Comparison of ENCODE assay signal across 23 cellular contexts in genomic region chr19:10726268-10726667, GRCh38. TPM values are rescaled to one million over a fixed set of nuclear protein-coding genes. Genes with fewer than 3 reads are reported as not detected.
DNase-seq lines count a peak whose midpoint lies in the region; ATAC-seq and TF ChIP-seq lines count a peak whose summit lies in the region.
"Had no signal": no experiment of that assay in that cellular context is flagged by ENCODE, and none has a peak within 500 bp of the region (broad histone marks: within the 10 kb centered on the region; RNA-seq: fewer than 3 reads in every experiment).

No MANE protein-coding gene starts in this region.

- no peak overlapping the region for H3K27ac ChIP-seq in CD8-positive, alpha-beta T cell (ENCODE audit: low read depth, low read length)
- H3K27ac ChIP-seq in dorsolateral prefrontal cortex (peak overlapping the region in 55 of 59 donors; percentile 21 to 97 (median 87)), lower lobe of right lung (peak overlapping the region; percentile 49), testis (peak overlapping the region; percentile 57 to 86)
- H3K27ac ChIP-seq: foreskin keratinocyte had no signal

- no peak for TF ChIP-seq CTCF in CD8-positive, alpha-beta T cell (IDR thresholded peaks at IDR 0.05)
- no peak for TF ChIP-seq CTCF in dorsolateral prefrontal cortex (IDR thresholded peaks at IDR 0.05 in 54 of 56, conservative IDR thresholded peaks at IDR 0.05 in 2 of 56; ENCODE audit: low read depth in 1 of 56, partially characterized antibody in 56 of 56)
- TF ChIP-seq CTCF in lower lobe of right lung (IDR thresholded peaks at IDR 0.05), result no peak
- TF ChIP-seq CTCF in testis (IDR thresholded peaks at IDR 0.05), result no peak

- intact Hi-C loops in CD8-positive, alpha-beta T cell (cut with DNase I, micrococcal nuclease), result no loop called here
- intact Hi-C loops in dorsolateral prefrontal cortex (cut with DNase I), result no loop called here
- intact Hi-C loops in lower lobe of right lung (cut with DNase I), result no loop called here
- intact Hi-C loops in testis (cut with DNase I; ENCODE audit: low total_unique reads), result no loop called here

- H3K4me3 ChIP-seq in CD8-positive, alpha-beta T cell (ENCODE audit: low read depth, low read length), result no peak overlapping the region
- peak overlapping the region in 1 of 59 donors; percentile 46 for H3K4me3 ChIP-seq in dorsolateral prefrontal cortex
- H3K4me3 ChIP-seq in lower lobe of right lung, result no peak overlapping the region
- H3K4me3 ChIP-seq in testis, result no peak overlapping the region
- H3K4me3 ChIP-seq: SK-N-MC had no signal

- POLR2A ChIA-PET in CD8-positive, alpha-beta T cell (lab: Charles Lee), result no interaction called here

- H3K27me3 Mint-ChIP-seq in CD8-positive, alpha-beta T cell (ENCODE audit: low read depth), result no peaks in the 10 kb centered on the region
- H3K27me3 Mint-ChIP-seq: activated naive CD8-positive, alpha-beta T cell; stimulated activated naive CD8-positive, alpha-beta T cell treated with anti-CD3 and anti-CD28 coated beads, Interleukin-15, amount 100 ng/mL, for 72 hours had no signal

- no peaks in the 10 kb centered on the region for H3K9me3 ChIP-seq in CD8-positive, alpha-beta T cell (ENCODE audit: low read length)
- H3K9me3 ChIP-seq in lower lobe of right lung, result no peaks in the 10 kb centered on the region
- H3K9me3 ChIP-seq in testis, result no peaks in the 10 kb centered on the region

- H3K4me3 Mint-ChIP-seq in CD8-positive, alpha-beta T cell, result no peak overlapping the region
- H3K4me3 Mint-ChIP-seq: activated naive CD8-positive, alpha-beta T cell; activated T-cell treated with anti-CD3 and anti-CD28 coated beads, Interleukin-2, amount 50 U/mL, for 4 hours; stimulated activated naive CD8-positive, alpha-beta T cell treated with anti-CD3 and anti-CD28 coated beads, Interleukin-15, amount 100 ng/mL, for 72 hours had no signal

- CTCF ChIA-PET in CD8-positive, alpha-beta T cell (lab: Charles Lee), result interaction anchor here (1.6 kb wide), 1 partner anchor 145 kb away, joined by 3 read pairs; no protein-coding TSS in a partner anchor

- H3K27me3 ChIP-seq in CD8-positive, alpha-beta T cell (ENCODE audit: insufficient read depth, low read length), result no peaks in the 10 kb centered on the region
- no peaks in the 10 kb centered on the region for H3K27me3 ChIP-seq in dorsolateral prefrontal cortex
- no peaks in the 10 kb centered on the region for H3K27me3 ChIP-seq in lower lobe of right lung (ENCODE audit: low read depth)
- no peaks in the 10 kb centered on the region for H3K27me3 ChIP-seq in testis
- H3K27me3 ChIP-seq: foreskin keratinocyte had no signal

- TF ChIP-seq POLR2A in testis (IDR thresholded peaks at IDR 0.05), result no peak

- H3K27ac Mint-ChIP-seq in CD8-positive, alpha-beta T cell, result peak overlapping the region; percentile 75
- H3K27ac Mint-ChIP-seq: activated naive CD8-positive, alpha-beta T cell had no signal

- H3K4me1 Mint-ChIP-seq in CD8-positive, alpha-beta T cell (ENCODE audit: low read depth), result peaks cover 72% of the 10 kb centered on the region

- H3K36me3 ChIP-seq in CD8-positive, alpha-beta T cell (ENCODE audit: insufficient read depth, low read length), result no peaks in the 10 kb centered on the region
- H3K36me3 ChIP-seq in lower lobe of right lung, result peaks cover 4% of the 10 kb centered on the region
- H3K36me3 ChIP-seq in testis (ENCODE audit: low read depth, missing control alignments), result no peaks in the 10 kb centered on the region

- no peak for ATAC-seq in CD8-positive, alpha-beta T cell
- ATAC-seq in lower lobe of right lung, result no peak
- no peak for ATAC-seq in GM21515 (IDR thresholded peaks at IDR 0.05; ENCODE audit: unreplicated experiment)
- ATAC-seq: activated CD4-positive, CD25-positive, alpha-beta regulatory T cell treated with anti-CD3 and anti-CD28 coated beads, Interleukin-2, amount 50 U/mL, for 24 hours; activated T-cell treated with anti-CD3 and anti-CD28 coated beads, Interleukin-2, amount 50 U/mL, for 4 hours; foreskin keratinocyte; HCT116; stimulated activated naive CD8-positive, alpha-beta T cell treated with anti-CD3 and anti-CD28 coated beads, Interleukin-15, amount 100 ng/mL, for 72 hours had no signal

- H3K9me3 Mint-ChIP-seq in CD8-positive, alpha-beta T cell, result no peaks in the 10 kb centered on the region
- H3K9me3 Mint-ChIP-seq: activated T-cell treated with anti-CD3 and anti-CD28 coated beads, Interleukin-2, amount 50 U/mL, for 4 hours had no signal

- peaks cover 38% of the 10 kb centered on the region for H3K36me3 Mint-ChIP-seq in CD8-positive, alpha-beta T cell

- peaks cover 47% of the 10 kb centered on the region for H3K4me1 ChIP-seq in CD8-positive, alpha-beta T cell (ENCODE audit: insufficient read depth, low read length)
- H3K4me1 ChIP-seq in lower lobe of right lung, result peaks cover 96% of the 10 kb centered on the region
- peaks cover 30% of the 10 kb centered on the region for H3K4me1 ChIP-seq in testis
- H3K4me1 ChIP-seq: foreskin keratinocyte had no signal

- WGBS in testis, 2 donors, result 46 to 66% methylated on average over 10 of the region's 10 CpGs

- DNase-seq in CD8-positive, alpha-beta T cell, result no peak
- no peak for DNase-seq in dorsolateral prefrontal cortex
- no peak for DNase-seq in lower lobe of right lung
- DNase-seq in testis, result peak; percentile 75
- DNase-seq in activated CD4-positive, CD25-positive, alpha-beta regulatory T cell (lab: John Stamatoyannopoulos, UW), result no peak
- no peak for DNase-seq in NCI-H526 treated with DMSO at 0.1 percent for 48 hours (lab: John Stamatoyannopoulos, UW)
- DNase-seq: activated CD8-positive, alpha-beta memory T cell treated with anti-CD3 and anti-CD28 coated beads for 24 hours; activated T-cell treated with anti-CD3 and anti-CD28 coated beads, Interleukin-2, amount 50 U/mL, for 4 hours; COR-L47; effector CD8-positive, alpha-beta T cell; foreskin keratinocyte; hypothalamus; KBM-7; mammary epithelial cell; NCI-H1436 treated with DMSO at 0.1 percent for 48 hours; NCI-H524; stimulated activated CD4-positive, alpha-beta T cell treated with anti-CD3 and anti-CD28 coated beads, Interleukin-4, amount 100 ng/mL, for 4 hours; stimulated activated naive CD8-positive, alpha-beta T cell treated with anti-CD3 and anti-CD28 coated beads, Interleukin-15, amount 100 ng/mL, for 72 hours had no signal

RNA-seq across cellular contexts. Expression of gene DNM2, which starts 8.4 kb away (rescaled TPM):
- 100 to 1,000 TPM; 309 to 337 TPM for total RNA-seq in CD8-positive, alpha-beta T cell
- total RNA-seq in dorsolateral prefrontal cortex (100 to 1,000 TPM in 115 of 120 experiments, 10 to 100 TPM in 5; 88.3 to 281 (median 146) TPM), lower lobe of right lung (282 TPM), testis (100 to 1,000 TPM; 226 to 274 TPM)
- polyA plus RNA-seq in testis (ENCODE audit: insufficient read depth, low read depth, low replicate concordance), result 166 TPM

RNA-seq across cellular contexts. Expression of gene QTRT1, which starts 25.0 kb away (rescaled TPM):
- total RNA-seq in CD8-positive, alpha-beta T cell, result 10 to 100 TPM; 47.3 to 52.1 TPM
- total RNA-seq in dorsolateral prefrontal cortex (100 to 1,000 TPM in 5 of 120 experiments, 10 to 100 TPM in 115; 51.0 to 106 (median 74.7) TPM), lower lobe of right lung (29.7 TPM), testis (10 to 100 TPM; 44.3 to 44.6 TPM)
- polyA plus RNA-seq in testis (ENCODE audit: insufficient read depth, low read depth, low replicate concordance), result 27.8 TPM
